Comparison of ENCODE assay signal across 8 cellular contexts in the genomic region with DNA sequence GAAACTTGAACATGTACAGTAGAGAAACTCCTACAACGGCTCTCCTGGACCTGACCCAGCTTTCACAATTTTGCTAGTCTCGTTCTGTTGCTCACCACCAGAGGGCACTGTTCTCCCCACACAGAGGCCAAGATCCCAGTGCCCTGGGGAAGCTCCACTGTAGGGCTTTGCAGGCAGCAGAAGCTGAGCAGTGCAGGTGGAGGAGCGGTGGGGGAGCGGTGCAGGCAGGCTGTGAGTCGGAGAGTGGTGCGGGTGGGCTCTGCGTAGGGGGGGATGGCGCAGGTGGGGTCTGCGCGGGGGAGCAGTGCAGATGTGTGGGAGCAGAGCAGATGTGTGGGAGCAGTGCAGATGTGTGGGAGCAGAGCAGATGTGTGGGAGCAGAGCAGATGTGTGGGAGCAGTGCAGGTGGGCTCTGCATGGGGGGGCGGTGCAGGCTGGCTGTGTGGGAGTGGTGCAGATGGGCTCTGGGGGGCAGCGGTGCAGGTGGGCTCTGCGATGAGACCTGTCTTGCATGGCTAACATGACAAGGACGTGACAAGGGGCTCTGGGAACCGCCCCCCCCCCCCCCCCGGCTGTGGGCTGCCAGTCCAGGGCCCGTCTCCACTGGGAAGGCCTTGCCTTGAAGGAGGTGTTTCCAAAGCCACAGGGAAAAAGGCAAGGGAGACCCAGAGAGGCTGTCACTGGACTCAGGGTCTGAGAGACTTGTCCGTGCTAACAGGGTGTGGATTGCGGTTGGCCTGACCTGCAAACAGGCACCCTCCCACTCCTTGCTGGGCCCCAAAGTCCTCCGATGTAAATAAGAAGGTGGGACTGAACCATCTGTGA. TPM values are rescaled to one million over a fixed set of nuclear protein-coding genes. Genes with fewer than 3 reads are reported as not detected.
DNase-seq lines count a peak whose midpoint lies in the region; ATAC-seq and TF ChIP-seq lines count a peak whose summit lies in the region.

No MANE protein-coding gene starts in this region.

- H3K27ac Mint-ChIP-seq in T-helper 17 cell, result no peak overlapping the region

- no peaks in the 10 kb centered on the region for H3K9me3 ChIP-seq in T-helper 17 cell (ENCODE audit: control insufficient read depth, low read length, poor library complexity, severe bottlenecking)
- H3K9me3 ChIP-seq in left ventricle myocardium inferior (replicated peaks), result peaks cover 5% of the 10 kb centered on the region

- no peak overlapping the region for H3K4me3 Mint-ChIP-seq in T-helper 17 cell

- no peak overlapping the region for H3K4me3 ChIP-seq in left ventricle myocardium inferior

- peaks cover 13% of the 10 kb centered on the region for H3K4me1 ChIP-seq in left ventricle myocardium inferior

- ATAC-seq in HG02763 (IDR thresholded peaks at IDR 0.05; ENCODE audit: unreplicated experiment), result peak; percentile 79
- ATAC-seq in T-helper 17 cell, result peak; percentile 94
- ATAC-seq in sciatic nerve, result peak; percentile 92
- no peak for ATAC-seq in HG02840 (IDR thresholded peaks at IDR 0.05; ENCODE audit: low FRiP score, unreplicated experiment)

- no peak overlapping the region for H3K27ac ChIP-seq in left ventricle myocardium inferior (replicated peaks)

- peaks cover 5% of the 10 kb centered on the region for H3K36me3 Mint-ChIP-seq in T-helper 17 cell (ENCODE audit: low read depth)

- H3K36me3 ChIP-seq in left ventricle myocardium inferior, result no peaks in the 10 kb centered on the region

- H3K4me1 Mint-ChIP-seq in T-helper 17 cell, result peaks cover 17% of the 10 kb centered on the region

- H3K27me3 Mint-ChIP-seq in T-helper 17 cell, result peaks cover 49% of the 10 kb centered on the region

- peaks cover 11% of the 10 kb centered on the region for H3K27me3 ChIP-seq in left ventricle myocardium inferior (ENCODE audit: low read depth)

- DNase-seq in NCI-H1694 treated with DMSO at 0.1 percent for 48 hours (lab: John Stamatoyannopoulos, UW), result peak; percentile 95
- peak; percentile 49 to 71 (median 58) for DNase-seq in T-helper 17 cell
- peak; percentile 17 for DNase-seq in amniotic stem cell (lab: John Stamatoyannopoulos, UW)
- DNase-seq in left ventricle myocardium inferior, result peak; percentile 73
- peak; percentile 88 for DNase-seq in sciatic nerve (ENCODE audit: low spot score)

- TF ChIP-seq CTCF in GM12872 (IDR thresholded peaks at IDR 0.05; ENCODE audit: insufficient read depth, low read depth, low read length) (peak; percentile 88), left ventricle myocardium inferior (IDR thresholded peaks at IDR 0.05; ENCODE audit: borderline replicate concordance) (peak; percentile 87)

- intact Hi-C loops in left ventricle myocardium inferior (cut with micrococcal nuclease), result no loop called here
- intact Hi-C loops in sciatic nerve (cut with DNase I), result loop anchor here (10.0 kb wide), 1 partner anchor 362 kb away; no protein-coding TSS in a partner anchor

RNA-seq across cellular contexts. Expression of gene CYS1, which starts 7.3 kb away (rescaled TPM):
- not detected for total RNA-seq in T-helper 17 cell
- 3.3 TPM for total RNA-seq in left ventricle myocardium inferior
- 9.3 TPM for total RNA-seq in sciatic nerve

RNA-seq across cellular contexts. Expression of gene KLF11, which starts 29.5 kb away (rescaled TPM):
- total RNA-seq in T-helper 17 cell (10 to 100 TPM; 38.0 to 44.5 TPM), left ventricle myocardium inferior (20.8 TPM), sciatic nerve (23.5 TPM)

RNA-seq across cellular contexts. Expression of gene RRM2, which starts 49.7 kb away (rescaled TPM):
- total RNA-seq in T-helper 17 cell (1 to 10 TPM in 1 of 2 donors, under 1 TPM in 1; 0.32 to 1.7 TPM), left ventricle myocardium inferior (2.1 TPM), sciatic nerve (1.0 TPM)

Comparison
In these comparisons a context has a peak if more than half of its experiments do, and no peak if none do; other contexts are left out.
1. DNase-seq: peak in every context shown above with its lines; median percentile 95 in NCI-H1694 treated with DMSO at 0.1 percent for 48 hours; 88 in sciatic nerve; 73 in left ventricle myocardium inferior; 58 in T-helper 17 cell; 17 in amniotic stem cell.